ENCODE assay signal across 1 cellular context in the genomic region with DNA sequence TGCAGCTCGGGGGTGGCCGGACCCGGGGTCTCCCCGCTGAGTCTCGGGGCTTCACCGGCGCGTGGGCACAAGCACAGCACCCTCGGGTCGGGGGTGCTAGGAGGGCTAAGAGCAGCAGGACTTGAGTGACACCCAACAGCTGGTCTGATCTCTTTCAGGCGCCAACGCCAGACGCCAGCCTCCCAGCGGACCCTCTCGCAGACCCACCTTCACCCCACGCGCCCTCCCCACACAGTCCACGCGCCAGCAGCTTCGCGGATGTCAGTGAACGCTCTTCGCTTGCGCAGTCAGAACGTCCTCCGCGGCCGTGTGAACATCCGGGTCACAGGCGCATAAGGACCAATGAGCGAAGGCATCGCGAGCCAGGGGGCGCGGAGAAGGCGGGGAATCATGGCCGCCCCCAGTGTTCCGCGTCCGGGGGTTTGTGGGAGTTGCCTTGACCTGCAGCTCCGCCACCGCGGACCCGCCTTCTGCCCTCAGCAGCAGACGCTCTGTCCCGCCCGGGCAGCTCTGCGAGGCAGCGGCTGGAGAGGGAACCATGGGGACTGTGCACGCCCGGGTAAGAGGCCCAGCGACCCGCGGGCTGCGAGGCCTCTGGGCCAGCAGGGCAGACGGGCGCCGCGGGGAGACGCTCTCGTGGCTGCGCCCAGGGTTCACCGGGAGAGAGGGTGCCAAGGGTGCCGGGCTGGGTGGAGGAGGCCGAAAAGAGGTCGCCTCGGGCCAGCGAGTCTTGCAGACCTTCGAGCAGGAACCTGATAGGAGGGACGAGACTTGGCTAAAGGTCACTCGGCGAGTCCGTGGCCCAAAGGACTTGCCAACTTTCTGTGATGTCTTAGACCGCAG.
A peak's percentile ranks its signal among the peaks of the same experiment; 100 is the strongest.
TF ChIP-seq lines count a peak whose summit lies in the region.

TSS of gene SAMM50 (plus strand) at position 403 of the 843 bp plus-strand sequence. CDS start at position 539, 136 bp downstream.

TF ChIP-seq in HEK293, 187 proteins besides CTCF, POLR2A, EP300 and RAD21 (continued from another document and continues in another):
- TF ChIP-seq, protein P1, sequence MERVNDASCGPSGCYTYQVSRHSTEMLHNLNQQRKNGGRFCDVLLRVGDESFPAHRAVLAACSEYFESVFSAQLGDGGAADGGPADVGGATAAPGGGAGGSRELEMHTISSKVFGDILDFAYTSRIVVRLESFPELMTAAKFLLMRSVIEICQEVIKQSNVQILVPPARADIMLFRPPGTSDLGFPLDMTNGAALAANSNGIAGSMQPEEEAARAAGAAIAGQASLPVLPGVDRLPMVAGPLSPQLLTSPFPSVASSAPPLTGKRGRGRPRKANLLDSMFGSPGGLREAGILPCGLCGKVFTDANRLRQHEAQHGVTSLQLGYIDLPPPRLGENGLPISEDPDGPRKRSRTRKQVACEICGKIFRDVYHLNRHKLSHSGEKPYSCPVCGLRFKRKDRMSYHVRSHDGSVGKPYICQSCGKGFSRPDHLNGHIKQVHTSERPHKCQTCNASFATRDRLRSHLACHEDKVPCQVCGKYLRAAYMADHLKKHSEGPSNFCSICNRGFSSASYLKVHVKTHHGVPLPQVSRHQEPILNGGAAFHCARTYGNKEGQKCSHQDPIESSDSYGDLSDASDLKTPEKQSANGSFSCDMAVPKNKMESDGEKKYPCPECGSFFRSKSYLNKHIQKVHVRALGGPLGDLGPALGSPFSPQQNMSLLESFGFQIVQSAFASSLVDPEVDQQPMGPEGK (tag by site-specific recombination; IDR thresholded peaks at IDR 0.05): peak; percentile 97
- TF ChIP-seq ZNF561 (tag by site-specific recombination; IDR thresholded peaks at IDR 0.05; ENCODE audit: borderline replicate concordance) (0 out of 2 replicates have a peak, but pooled peaks have one; percentile 53), ZNF266 (tag by site-specific recombination; IDR thresholded peaks at IDR 0.05; ENCODE audit: low read depth) (no peak), ZNF157 (tag by site-specific recombination; IDR thresholded peaks at IDR 0.05) (no peak), ZNF433 (tag by site-specific recombination; IDR thresholded peaks at IDR 0.05; ENCODE audit: low read depth) (no peak), HOXC10 (CRISPR knock-in tag; IDR thresholded peaks at IDR 0.05) (no peak), ZNF830 (tag by site-specific recombination; IDR thresholded peaks at IDR 0.05; ENCODE audit: low read depth) (no peak), KLF7 (tag by site-specific recombination; IDR thresholded peaks at IDR 0.05; ENCODE audit: borderline replicate concordance) (peak; percentile 25; the same call in 1 of the 2 replicates), ZBTB10 (tag by site-specific recombination; IDR thresholded peaks at IDR 0.05) (peak; percentile 91), HIC1 (tag by site-specific recombination; IDR thresholded peaks at IDR 0.05) (no peak), ZBTB44 (tag by site-specific recombination; IDR thresholded peaks at IDR 0.05) (no peak), ZNF202 (tag by site-specific recombination; IDR thresholded peaks at IDR 0.05; ENCODE audit: borderline replicate concordance) (no peak), IKZF3 (tag by site-specific recombination; IDR thresholded peaks at IDR 0.05) (no peak), ZNF280D (tag by site-specific recombination; IDR thresholded peaks at IDR 0.05) (no peak), ZNF747 (tag by site-specific recombination; IDR thresholded peaks at IDR 0.05) (no peak), MZF1 (tag by site-specific recombination; IDR thresholded peaks at IDR 0.05; ENCODE audit: borderline replicate concordance) (no peak), ZNF37A (tag by site-specific recombination; IDR thresholded peaks at IDR 0.05) (no peak), ZNF768 (tag by site-specific recombination; IDR thresholded peaks at IDR 0.05) (no peak), ZNF341 (tag by site-specific recombination; IDR thresholded peaks at IDR 0.05; ENCODE audit: low read depth) (peak; percentile 64), ZNF248 (tag by site-specific recombination; IDR thresholded peaks at IDR 0.05) (no peak), ZNF223 (tag by site-specific recombination; IDR thresholded peaks at IDR 0.05) (no peak), ZNF707 (tag by site-specific recombination; IDR thresholded peaks at IDR 0.05) (no peak), EGR2 (tag by site-specific recombination; IDR thresholded peaks at IDR 0.05; ENCODE audit: low read depth) (peak; percentile 97), ZSCAN5A (tag by site-specific recombination; IDR thresholded peaks at IDR 0.05) (no peak), ZNF521 (tag by site-specific recombination; IDR thresholded peaks at IDR 0.05) (no peak), ZSCAN30 (tag by site-specific recombination; IDR thresholded peaks at IDR 0.05) (0 out of 2 replicates have a peak, but pooled peaks have one; percentile 46), ZBTB1 (tag by site-specific recombination; IDR thresholded peaks at IDR 0.05) (no peak)
- TF ChIP-seq, protein P2, sequence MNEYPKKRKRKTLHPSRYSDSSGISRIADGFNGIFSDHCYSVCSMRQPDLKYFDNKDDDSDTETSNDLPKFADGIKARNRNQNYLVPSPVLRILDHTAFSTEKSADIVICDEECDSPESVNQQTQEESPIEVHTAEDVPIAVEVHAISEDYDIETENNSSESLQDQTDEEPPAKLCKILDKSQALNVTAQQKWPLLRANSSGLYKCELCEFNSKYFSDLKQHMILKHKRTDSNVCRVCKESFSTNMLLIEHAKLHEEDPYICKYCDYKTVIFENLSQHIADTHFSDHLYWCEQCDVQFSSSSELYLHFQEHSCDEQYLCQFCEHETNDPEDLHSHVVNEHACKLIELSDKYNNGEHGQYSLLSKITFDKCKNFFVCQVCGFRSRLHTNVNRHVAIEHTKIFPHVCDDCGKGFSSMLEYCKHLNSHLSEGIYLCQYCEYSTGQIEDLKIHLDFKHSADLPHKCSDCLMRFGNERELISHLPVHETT (tag by site-specific recombination; IDR thresholded peaks at IDR 0.05): peak; percentile 90
- TF ChIP-seq, protein P3, sequence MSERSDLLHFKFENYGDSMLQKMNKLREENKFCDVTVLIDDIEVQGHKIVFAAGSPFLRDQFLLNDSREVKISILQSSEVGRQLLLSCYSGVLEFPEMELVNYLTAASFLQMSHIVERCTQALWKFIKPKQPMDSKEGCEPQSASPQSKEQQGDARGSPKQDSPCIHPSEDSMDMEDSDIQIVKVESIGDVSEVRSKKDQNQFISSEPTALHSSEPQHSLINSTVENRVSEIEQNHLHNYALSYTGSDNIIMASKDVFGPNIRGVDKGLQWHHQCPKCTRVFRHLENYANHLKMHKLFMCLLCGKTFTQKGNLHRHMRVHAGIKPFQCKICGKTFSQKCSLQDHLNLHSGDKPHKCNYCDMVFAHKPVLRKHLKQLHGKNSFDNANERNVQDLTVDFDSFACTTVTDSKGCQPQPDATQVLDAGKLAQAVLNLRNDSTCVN (tag by site-specific recombination; optimal IDR thresholded peaks at IDR 0.05): peak; percentile 98
